Comparison of ENCODE assay signal across 2 cellular contexts in the genomic region with DNA sequence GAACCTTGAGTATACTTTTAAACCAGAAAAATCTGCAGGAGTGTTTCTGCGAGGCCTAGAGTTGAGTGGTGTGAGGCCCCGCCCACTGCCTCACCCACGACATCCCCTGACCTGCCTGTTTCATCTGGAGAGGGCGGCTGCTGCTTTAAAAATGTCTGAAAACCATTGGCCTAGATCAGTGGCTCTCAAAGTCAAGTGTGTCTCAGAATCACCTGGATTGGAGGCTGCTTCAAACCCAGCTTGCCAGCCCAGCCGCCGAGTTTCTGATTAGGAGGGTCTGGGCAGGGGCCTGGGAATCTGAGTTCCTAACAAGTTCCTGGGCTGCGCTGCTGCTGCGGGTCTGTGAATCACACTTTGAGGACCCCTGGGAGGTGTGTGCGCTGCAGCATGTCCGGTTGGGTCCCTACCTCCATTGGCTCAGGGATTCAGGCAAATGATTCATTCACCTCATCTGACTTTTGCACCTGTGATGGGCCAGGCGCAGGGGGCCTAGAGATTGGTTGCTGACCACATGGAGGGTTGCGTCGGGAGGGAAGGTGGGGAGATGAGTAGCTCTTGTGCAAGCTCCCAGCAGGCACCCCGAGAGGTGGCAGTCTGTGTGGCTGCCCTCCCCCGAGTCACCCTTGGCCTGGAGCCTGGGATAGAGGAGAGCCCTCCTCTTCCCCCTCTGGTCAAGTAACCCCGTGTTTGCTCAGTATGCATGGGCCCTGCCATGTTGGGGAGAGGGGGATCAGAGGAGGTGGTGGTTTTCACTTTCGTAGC.
TF ChIP-seq lines count a peak whose summit lies in the region.

No MANE protein-coding gene starts in this region.

TF ChIP-seq in HEK293, 187 proteins besides CTCF, POLR2A, EP300 and RAD21:
- no peak for TF ChIP-seq SP7 (tag by site-specific recombination; IDR thresholded peaks at IDR 0.05)
- TF ChIP-seq ZFHX2 (tag by site-specific recombination; conservative IDR thresholded peaks at IDR 0.05), result peak; percentile 14; the same call in 1 of the 2 replicates
- peak; percentile 50; the same call in 1 of the 2 replicates for TF ChIP-seq ZBTB20 (tag by site-specific recombination; IDR thresholded peaks at IDR 0.05)
- peak; percentile 23; the same call in 1 of the 2 replicates for TF ChIP-seq ZIC2 (tag by site-specific recombination; IDR thresholded peaks at IDR 0.05)

TF ChIP-seq in H1, 55 proteins besides CTCF, POLR2A, EP300 and RAD21:
- TF ChIP-seq CEBPB (IDR thresholded peaks at IDR 0.05; ENCODE audit: low read depth, low read length), result no peak
- no peak for TF ChIP-seq SIX5 (IDR thresholded peaks at IDR 0.05; ENCODE audit: low read depth, low read length)
- no peak for TF ChIP-seq NRF1 (IDR thresholded peaks at IDR 0.05; ENCODE audit: low read depth, low read length)
- TF ChIP-seq SP2 (IDR thresholded peaks at IDR 0.05; ENCODE audit: low read length), result no peak
- no peak for TF ChIP-seq POU5F1 (IDR thresholded peaks at IDR 0.05; ENCODE audit: low read depth, low read length)
